In genomic region chr4:52954771-52955170, GRCh38 we compare ENCODE assay signal across 18 cellular contexts.
DNase-seq lines count a peak whose midpoint lies in the region; ATAC-seq and TF ChIP-seq lines count a peak whose summit lies in the region.
"Had no signal": no experiment of that assay in that cellular context is flagged by ENCODE, and none has a peak within 500 bp of the region (broad histone marks: within the 10 kb centered on the region; RNA-seq: fewer than 3 reads in every experiment).

No MANE protein-coding gene starts in this region.

- H3K4me3 ChIP-seq in testis: no peak overlapping the region
- H3K4me3 ChIP-seq: BLaER1 treated with 17β-estradiol and CSF1 and Interleukin-3, amounts not matched to agents 10 nM and 100 nM; GM23248; SK-N-MC had no signal

- peak overlapping the region in 1 of 2 donors; percentile 47 for H3K27ac ChIP-seq in testis
- H3K27ac ChIP-seq: BLaER1 treated with 17β-estradiol and CSF1 and Interleukin-3, amounts not matched to agents 10 nM and 100 nM; GM23248; SK-N-MC had no signal

- H3K27ac Mint-ChIP-seq in glutamatergic neuron (ENCODE audit: unreplicated experiment): peak overlapping the region; percentile 77
- H3K27ac Mint-ChIP-seq in nephron progenitor cell: peak overlapping the region; percentile 94
- H3K27ac Mint-ChIP-seq: IgD-negative memory B cell had no signal

- no peaks in the 10 kb centered on the region for H3K9me3 ChIP-seq in testis
- H3K9me3 ChIP-seq: BLaER1 treated with 17β-estradiol and CSF1 and Interleukin-3, amounts not matched to agents 10 nM and 100 nM had no signal

- intact Hi-C loops in testis (cut with DNase I; ENCODE audit: low total_unique reads): no loop called here

- H3K4me1 Mint-ChIP-seq in glutamatergic neuron (ENCODE audit: low read depth, unreplicated experiment): peaks cover 42% of the 10 kb centered on the region
- peaks cover 64% of the 10 kb centered on the region for H3K4me1 Mint-ChIP-seq in nephron progenitor cell
- H3K4me1 Mint-ChIP-seq: CD8-positive, alpha-beta memory T cell had no signal

- H3K36me3 Mint-ChIP-seq in glutamatergic neuron (ENCODE audit: unreplicated experiment) (peaks cover 5% of the 10 kb centered on the region), nephron progenitor cell (ENCODE audit: low read depth) (peaks cover 6% of the 10 kb centered on the region)

- peak; percentile 67 for DNase-seq in NCI-H146 (lab: John Stamatoyannopoulos, UW)
- DNase-seq in glutamatergic neuron: no peak
- DNase-seq in nephron progenitor cell: no peak
- DNase-seq in testis: peak; percentile 50
- no peak for DNase-seq in NCI-H1092 treated with DMSO at 0.1 percent for 48 hours (lab: John Stamatoyannopoulos, UW)
- no peak for DNase-seq in NCI-H524 (lab: John Stamatoyannopoulos, UW)
- DNase-seq: CD8-positive, alpha-beta memory T cell; GM23248; HCEC 1CT; Karpas-422; NCI-H1436 treated with DMSO at 0.1 percent for 48 hours; NCI-H510A; OCI-M1; Right ventricle myocardium superior had no signal

- TF ChIP-seq CTCF in glutamatergic neuron (IDR thresholded peaks at IDR 0.05; ENCODE audit: partially characterized antibody, unreplicated experiment): no peak
- TF ChIP-seq CTCF in nephron progenitor cell (IDR thresholded peaks at IDR 0.05): no peak
- TF ChIP-seq CTCF in testis (IDR thresholded peaks at IDR 0.05): no peak

- H3K4me3 Mint-ChIP-seq in glutamatergic neuron (ENCODE audit: unreplicated experiment) (no peak overlapping the region), nephron progenitor cell (no peak overlapping the region)
- H3K4me3 Mint-ChIP-seq: CD8-positive, alpha-beta memory T cell; IgD-negative memory B cell had no signal

- ATAC-seq in GM18867 (IDR thresholded peaks at IDR 0.05; ENCODE audit: unreplicated experiment): no peak

- no peaks in the 10 kb centered on the region for H3K36me3 ChIP-seq in testis (ENCODE audit: low read depth, missing control alignments)

- H3K27me3 Mint-ChIP-seq in glutamatergic neuron (ENCODE audit: unreplicated experiment) (peaks cover 17% of the 10 kb centered on the region), nephron progenitor cell (ENCODE audit: low read depth, poor library complexity) (no peaks in the 10 kb centered on the region)
- H3K27me3 Mint-ChIP-seq: CD8-positive, alpha-beta memory T cell; IgD-negative memory B cell had no signal

- no peaks in the 10 kb centered on the region for H3K27me3 ChIP-seq in testis
- H3K27me3 ChIP-seq: BLaER1 treated with 17β-estradiol and CSF1 and Interleukin-3, amounts not matched to agents 10 nM and 100 nM had no signal

- TF ChIP-seq POLR2A in testis (IDR thresholded peaks at IDR 0.05): no peak

- peaks cover 43% of the 10 kb centered on the region for H3K4me1 ChIP-seq in testis

- H3K9me3 Mint-ChIP-seq in glutamatergic neuron (ENCODE audit: unreplicated experiment) (peaks cover 16% of the 10 kb centered on the region), nephron progenitor cell (no peaks in the 10 kb centered on the region)
- H3K9me3 Mint-ChIP-seq: CD8-positive, alpha-beta memory T cell; IgD-negative memory B cell had no signal

- WGBS in testis, 2 donors: 44 to 77% methylated on average over 5 of the region's 5 CpGs

Comparison
In these comparisons a context has a peak if more than half of its experiments do, and no peak if none do; other contexts are left out.
1. DNase-seq: peak in NCI-H146 (single experiment) and testis (single experiment); none in glutamatergic neuron (single experiment), nephron progenitor cell (single experiment), NCI-H1092 treated with DMSO at 0.1 percent for 48 hours (single experiment) and NCI-H524 (0 of 2).